In genomic region chr20:32577657-32578056, GRCh38 we compare ENCODE assay signal across 2 cellular contexts.
TF ChIP-seq lines count a peak whose summit lies in the region.

No MANE protein-coding gene starts in this region.

TF ChIP-seq in HepG2, 621 proteins besides CTCF, POLR2A, EP300 and RAD21:
- TF ChIP-seq EZH2 (conservative IDR thresholded peaks at IDR 0.05; ENCODE audit: low read depth, low read length) (no peak), ZNF629 (CRISPR knock-in tag; conservative IDR thresholded peaks at IDR 0.05) (peak; percentile 96), ZFX (CRISPR knock-in tag; IDR thresholded peaks at IDR 0.05; ENCODE audit: low read depth) (0 out of 2 replicates have a peak, but pooled peaks have one; percentile 3), ZMYM3 (CRISPR knock-in tag; IDR thresholded peaks at IDR 0.05) (peak; percentile 68; the same call in 1 of the 2 replicates)
- TF ChIP-seq, protein P1, sequence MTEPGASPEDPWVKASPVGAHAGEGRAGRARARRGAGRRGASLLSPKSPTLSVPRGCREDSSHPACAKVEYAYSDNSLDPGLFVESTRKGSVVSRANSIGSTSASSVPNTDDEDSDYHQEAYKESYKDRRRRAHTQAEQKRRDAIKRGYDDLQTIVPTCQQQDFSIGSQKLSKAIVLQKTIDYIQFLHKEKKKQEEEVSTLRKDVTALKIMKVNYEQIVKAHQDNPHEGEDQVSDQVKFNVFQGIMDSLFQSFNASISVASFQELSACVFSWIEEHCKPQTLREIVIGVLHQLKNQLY (CRISPR knock-in tag; IDR thresholded peaks at IDR 0.05) = no peak

TF ChIP-seq in SK-N-SH, 30 proteins besides CTCF, POLR2A, EP300 and RAD21:
- no peak for TF ChIP-seq RFX5 (IDR thresholded peaks at IDR 0.05; ENCODE audit: low read length)
- TF ChIP-seq GABPA (IDR thresholded peaks at IDR 0.05; ENCODE audit: low read depth) = no peak
- TF ChIP-seq PBX3 (IDR thresholded peaks at IDR 0.05) = no peak
- TF ChIP-seq JUND (IDR thresholded peaks at IDR 0.05) = no peak
- no peak for TF ChIP-seq FOXM1 (IDR thresholded peaks at IDR 0.05; ENCODE audit: low read depth)
- TF ChIP-seq MEF2A (IDR thresholded peaks at IDR 0.05; ENCODE audit: borderline replicate concordance, low read depth) = no peak
- no peak for TF ChIP-seq FOSL2 (IDR thresholded peaks at IDR 0.05; ENCODE audit: borderline replicate concordance, low read depth)
- TF ChIP-seq MXI1 (IDR thresholded peaks at IDR 0.05; ENCODE audit: low read depth, low read length) = no peak
- TF ChIP-seq MAX (IDR thresholded peaks at IDR 0.05; ENCODE audit: low read depth) = no peak
- TF ChIP-seq EZH2phosphoT487 (IDR thresholded peaks at IDR 0.05; ENCODE audit: borderline replicate concordance, low read depth) = no peak
- TF ChIP-seq, protein P2, sequence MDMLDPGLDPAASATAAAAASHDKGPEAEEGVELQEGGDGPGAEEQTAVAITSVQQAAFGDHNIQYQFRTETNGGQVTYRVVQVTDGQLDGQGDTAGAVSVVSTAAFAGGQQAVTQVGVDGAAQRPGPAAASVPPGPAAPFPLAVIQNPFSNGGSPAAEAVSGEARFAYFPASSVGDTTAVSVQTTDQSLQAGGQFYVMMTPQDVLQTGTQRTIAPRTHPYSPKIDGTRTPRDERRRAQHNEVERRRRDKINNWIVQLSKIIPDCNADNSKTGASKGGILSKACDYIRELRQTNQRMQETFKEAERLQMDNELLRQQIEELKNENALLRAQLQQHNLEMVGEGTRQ (IDR thresholded peaks at IDR 0.05; ENCODE audit: borderline replicate concordance, low read depth, low read length) = no peak
- TF ChIP-seq SMC3 (IDR thresholded peaks at IDR 0.05; ENCODE audit: low read depth, low read length) = no peak
- TF ChIP-seq NRF1 (IDR thresholded peaks at IDR 0.05; ENCODE audit: low read depth, low read length) = no peak
- no peak for TF ChIP-seq SIN3A (IDR thresholded peaks at IDR 0.05; ENCODE audit: borderline replicate concordance, low read depth, low read length)
- no peak for TF ChIP-seq NFIC (IDR thresholded peaks at IDR 0.05; ENCODE audit: borderline replicate concordance)
